ENCODE assay signal across 1 cellular context in the genomic region with DNA sequence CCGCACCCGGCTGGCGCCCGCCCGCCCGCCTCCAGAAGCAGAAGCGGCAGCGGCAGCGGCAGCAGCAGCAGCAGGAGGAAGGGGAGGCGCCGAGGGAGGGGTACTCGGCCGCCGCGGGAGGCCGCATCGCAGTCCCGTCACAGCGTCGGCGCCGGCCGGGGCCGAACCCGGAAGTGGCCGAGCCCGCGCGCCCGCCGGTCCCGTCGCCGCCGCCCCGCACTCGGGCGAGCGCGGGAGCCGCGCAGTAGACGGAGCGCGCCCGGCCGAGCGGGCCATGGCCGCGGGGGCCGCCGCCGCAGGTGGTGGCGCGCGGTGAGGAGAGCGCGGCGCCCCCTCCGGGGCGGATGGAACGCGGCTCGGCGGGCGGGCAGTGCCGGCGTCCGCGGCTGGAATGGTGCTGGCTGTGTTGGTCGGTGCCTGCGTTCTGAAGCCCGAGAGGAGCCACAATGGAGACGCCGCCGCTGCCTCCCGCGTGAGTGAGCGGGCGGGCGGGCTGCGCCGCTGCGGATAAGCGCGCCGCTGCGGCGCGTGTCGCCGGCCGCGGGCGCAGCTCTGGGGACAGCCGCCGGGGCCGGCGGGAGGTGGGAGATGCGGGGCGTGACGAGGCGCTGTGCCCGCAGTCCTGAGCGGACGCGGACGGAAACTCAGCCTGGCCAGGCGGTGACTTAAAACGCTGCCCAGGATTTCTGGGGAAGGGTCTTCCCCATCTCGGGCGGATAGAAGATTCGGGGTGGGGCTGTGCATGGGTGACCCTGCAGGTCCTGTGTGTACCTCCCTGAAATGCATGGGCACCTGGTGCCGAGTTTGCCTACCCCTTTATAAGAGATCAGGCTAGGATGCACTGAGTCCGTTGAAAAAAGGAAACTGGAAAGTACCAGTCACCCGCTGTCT.
TF ChIP-seq lines count a peak whose summit lies in the region.

A gene with protein sequence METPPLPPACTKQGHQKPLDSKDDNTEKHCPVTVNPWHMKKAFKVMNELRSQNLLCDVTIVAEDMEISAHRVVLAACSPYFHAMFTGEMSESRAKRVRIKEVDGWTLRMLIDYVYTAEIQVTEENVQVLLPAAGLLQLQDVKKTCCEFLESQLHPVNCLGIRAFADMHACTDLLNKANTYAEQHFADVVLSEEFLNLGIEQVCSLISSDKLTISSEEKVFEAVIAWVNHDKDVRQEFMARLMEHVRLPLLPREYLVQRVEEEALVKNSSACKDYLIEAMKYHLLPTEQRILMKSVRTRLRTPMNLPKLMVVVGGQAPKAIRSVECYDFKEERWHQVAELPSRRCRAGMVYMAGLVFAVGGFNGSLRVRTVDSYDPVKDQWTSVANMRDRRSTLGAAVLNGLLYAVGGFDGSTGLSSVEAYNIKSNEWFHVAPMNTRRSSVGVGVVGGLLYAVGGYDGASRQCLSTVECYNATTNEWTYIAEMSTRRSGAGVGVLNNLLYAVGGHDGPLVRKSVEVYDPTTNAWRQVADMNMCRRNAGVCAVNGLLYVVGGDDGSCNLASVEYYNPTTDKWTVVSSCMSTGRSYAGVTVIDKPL (plus strand): TSS at position 131 of the 891 bp plus-strand sequence. CDS start 316 bp downstream, at position 447.

TF ChIP-seq in WTC11, 78 proteins besides CTCF, POLR2A, EP300 and RAD21 (continued from another document):
- 0 out of 2 replicates have a peak, but pooled peaks have one; percentile 51 for TF ChIP-seq CREM (CRISPR knock-in tag; IDR thresholded peaks at IDR 0.05)
- peak; percentile 72; the same call in 1 of the 2 replicates for TF ChIP-seq KAT7 (CRISPR knock-in tag; IDR thresholded peaks at IDR 0.05; ENCODE audit: borderline replicate concordance)
- TF ChIP-seq NFATC4 (CRISPR knock-in tag; IDR thresholded peaks at IDR 0.05): no peak
- TF ChIP-seq, protein P1, sequence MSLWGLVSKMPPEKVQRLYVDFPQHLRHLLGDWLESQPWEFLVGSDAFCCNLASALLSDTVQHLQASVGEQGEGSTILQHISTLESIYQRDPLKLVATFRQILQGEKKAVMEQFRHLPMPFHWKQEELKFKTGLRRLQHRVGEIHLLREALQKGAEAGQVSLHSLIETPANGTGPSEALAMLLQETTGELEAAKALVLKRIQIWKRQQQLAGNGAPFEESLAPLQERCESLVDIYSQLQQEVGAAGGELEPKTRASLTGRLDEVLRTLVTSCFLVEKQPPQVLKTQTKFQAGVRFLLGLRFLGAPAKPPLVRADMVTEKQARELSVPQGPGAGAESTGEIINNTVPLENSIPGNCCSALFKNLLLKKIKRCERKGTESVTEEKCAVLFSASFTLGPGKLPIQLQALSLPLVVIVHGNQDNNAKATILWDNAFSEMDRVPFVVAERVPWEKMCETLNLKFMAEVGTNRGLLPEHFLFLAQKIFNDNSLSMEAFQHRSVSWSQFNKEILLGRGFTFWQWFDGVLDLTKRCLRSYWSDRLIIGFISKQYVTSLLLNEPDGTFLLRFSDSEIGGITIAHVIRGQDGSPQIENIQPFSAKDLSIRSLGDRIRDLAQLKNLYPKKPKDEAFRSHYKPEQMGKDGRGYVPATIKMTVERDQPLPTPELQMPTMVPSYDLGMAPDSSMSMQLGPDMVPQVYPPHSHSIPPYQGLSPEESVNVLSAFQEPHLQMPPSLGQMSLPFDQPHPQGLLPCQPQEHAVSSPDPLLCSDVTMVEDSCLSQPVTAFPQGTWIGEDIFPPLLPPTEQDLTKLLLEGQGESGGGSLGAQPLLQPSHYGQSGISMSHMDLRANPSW (CRISPR knock-in tag; conservative IDR thresholded peaks at IDR 0.05; ENCODE audit: low read depth): no peak
- TF ChIP-seq ZNF232 (CRISPR knock-in tag; IDR thresholded peaks at IDR 0.05): no peak
- TF ChIP-seq, protein P2, sequence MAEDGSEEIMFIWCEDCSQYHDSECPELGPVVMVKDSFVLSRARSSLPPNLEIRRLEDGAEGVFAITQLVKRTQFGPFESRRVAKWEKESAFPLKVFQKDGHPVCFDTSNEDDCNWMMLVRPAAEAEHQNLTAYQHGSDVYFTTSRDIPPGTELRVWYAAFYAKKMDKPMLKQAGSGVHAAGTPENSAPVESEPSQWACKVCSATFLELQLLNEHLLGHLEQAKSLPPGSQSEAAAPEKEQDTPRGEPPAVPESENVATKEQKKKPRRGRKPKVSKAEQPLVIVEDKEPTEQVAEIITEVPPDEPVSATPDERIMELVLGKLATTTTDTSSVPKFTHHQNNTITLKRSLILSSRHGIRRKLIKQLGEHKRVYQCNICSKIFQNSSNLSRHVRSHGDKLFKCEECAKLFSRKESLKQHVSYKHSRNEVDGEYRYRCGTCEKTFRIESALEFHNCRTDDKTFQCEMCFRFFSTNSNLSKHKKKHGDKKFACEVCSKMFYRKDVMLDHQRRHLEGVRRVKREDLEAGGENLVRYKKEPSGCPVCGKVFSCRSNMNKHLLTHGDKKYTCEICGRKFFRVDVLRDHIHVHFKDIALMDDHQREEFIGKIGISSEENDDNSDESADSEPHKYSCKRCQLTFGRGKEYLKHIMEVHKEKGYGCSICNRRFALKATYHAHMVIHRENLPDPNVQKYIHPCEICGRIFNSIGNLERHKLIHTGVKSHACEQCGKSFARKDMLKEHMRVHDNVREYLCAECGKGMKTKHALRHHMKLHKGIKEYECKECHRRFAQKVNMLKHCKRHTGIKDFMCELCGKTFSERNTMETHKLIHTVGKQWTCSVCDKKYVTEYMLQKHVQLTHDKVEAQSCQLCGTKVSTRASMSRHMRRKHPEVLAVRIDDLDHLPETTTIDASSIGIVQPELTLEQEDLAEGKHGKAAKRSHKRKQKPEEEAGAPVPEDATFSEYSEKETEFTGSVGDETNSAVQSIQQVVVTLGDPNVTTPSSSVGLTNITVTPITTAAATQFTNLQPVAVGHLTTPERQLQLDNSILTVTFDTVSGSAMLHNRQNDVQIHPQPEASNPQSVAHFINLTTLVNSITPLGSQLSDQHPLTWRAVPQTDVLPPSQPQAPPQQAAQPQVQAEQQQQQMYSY (CRISPR knock-in tag; IDR thresholded peaks at IDR 0.05): no peak
- TF ChIP-seq SMAD3 (CRISPR knock-in tag; IDR thresholded peaks at IDR 0.05; ENCODE audit: borderline replicate concordance): no peak
- TF ChIP-seq SP1 (CRISPR knock-in tag; conservative IDR thresholded peaks at IDR 0.05): no peak
- TF ChIP-seq PRRX2 (CRISPR knock-in tag; IDR thresholded peaks at IDR 0.05): no peak
